ENCODE assay signal across 8 cellular contexts in genomic region chr6:31441368-31442267, GRCh38. TPM values are rescaled to one million over a fixed set of nuclear protein-coding genes. Genes with fewer than 3 reads are reported as not detected.
DNase-seq lines count a peak whose midpoint lies in the region; ATAC-seq and TF ChIP-seq lines count a peak whose summit lies in the region.

No MANE protein-coding gene starts in this region.

- CTCF ChIA-PET in activated CD8-positive, alpha-beta T cell treated with anti-CD3 and anti-CD28 coated beads for 36 hours (lab: Charles Lee) = interaction anchor here (0.7 to 4.1 kb wide), 26 partner anchors 11 to 245 kb away, joined by 3 to 98 read pairs (median 5); partner anchors contain the start of gene MICA

- H3K9me3 Mint-ChIP-seq in activated CD8-positive, alpha-beta T cell treated with anti-CD3 and anti-CD28 coated beads for 36 hours = peaks cover 6% of the 10 kb centered on the region

- POLR2A ChIA-PET in activated CD8-positive, alpha-beta T cell treated with anti-CD3 and anti-CD28 coated beads for 36 hours (lab: Charles Lee) = interaction anchor here (2.0 kb wide), 1 partner anchor 10 kb away, joined by 5 read pairs; no protein-coding TSS in a partner anchor

- DNase-seq in GDM1 (lab: John Stamatoyannopoulos, UW) = peak; percentile 47
- peak; percentile 39 to 73 for DNase-seq in NCI-H1930 (lab: John Stamatoyannopoulos, UW)
- peak; percentile 94 for DNase-seq in activated CD8-positive, alpha-beta T cell treated with anti-CD3 and anti-CD28 coated beads for 36 hours
- DNase-seq in epidermal melanocyte (ENCODE audit: insufficient read length, low spot score) = peak; percentile 70
- peak; percentile 59 for DNase-seq in midbrain (lab: John Stamatoyannopoulos, UW)
- DNase-seq in stimulated activated CD8-positive, alpha-beta memory T cell treated with anti-CD3 and anti-CD28 coated beads, Interleukin-7, amount 100 ng/mL, for 1 hour (ENCODE audit: low read depth in 2 of 2) = peak; percentile 70 to 88
- no peak for DNase-seq in NCI-H774 (lab: John Stamatoyannopoulos, UW)

- intact Hi-C loops in activated CD8-positive, alpha-beta T cell treated with anti-CD3 and anti-CD28 coated beads for 36 hours (cut with micrococcal nuclease) = loop anchor here (1.0 kb wide), 1 partner anchor 44 kb away; no protein-coding TSS in a partner anchor

- peak; percentile 80 for TF ChIP-seq CTCF in 22Rv1 (IDR thresholded peaks at IDR 0.05)
- peak; percentile 90 for TF ChIP-seq CTCF in activated CD8-positive, alpha-beta T cell treated with anti-CD3 and anti-CD28 coated beads for 36 hours (IDR thresholded peaks at IDR 0.05)

- H3K27ac Mint-ChIP-seq in activated CD8-positive, alpha-beta T cell treated with anti-CD3 and anti-CD28 coated beads for 36 hours = no peak overlapping the region

- no peak overlapping the region for H3K27ac ChIP-seq in 22Rv1

- H3K27me3 Mint-ChIP-seq in activated CD8-positive, alpha-beta T cell treated with anti-CD3 and anti-CD28 coated beads for 36 hours = peaks cover 23% of the 10 kb centered on the region

- peaks cover 4% of the 10 kb centered on the region for H3K4me1 Mint-ChIP-seq in activated CD8-positive, alpha-beta T cell treated with anti-CD3 and anti-CD28 coated beads for 36 hours (ENCODE audit: low read depth)

- H3K4me3 Mint-ChIP-seq in activated CD8-positive, alpha-beta T cell treated with anti-CD3 and anti-CD28 coated beads for 36 hours = no peak overlapping the region

- ATAC-seq in activated CD8-positive, alpha-beta T cell treated with anti-CD3 and anti-CD28 coated beads for 36 hours = peak; percentile 93

- H3K36me3 Mint-ChIP-seq in activated CD8-positive, alpha-beta T cell treated with anti-CD3 and anti-CD28 coated beads for 36 hours (ENCODE audit: low read depth) = no peaks in the 10 kb centered on the region

RNA-seq across cellular contexts. Expression of gene MICA, which starts 38.2 kb away (rescaled TPM):
- 1 to 10 TPM; 5.6 to 6.0 TPM for total RNA-seq in activated CD8-positive, alpha-beta T cell treated with anti-CD3 and anti-CD28 coated beads for 36 hours

RNA-seq across cellular contexts. Expression of gene MICB, which starts 56.3 kb away (rescaled TPM):
- 10 to 100 TPM; 17.0 to 17.7 TPM for total RNA-seq in activated CD8-positive, alpha-beta T cell treated with anti-CD3 and anti-CD28 coated beads for 36 hours
